Comparison of ENCODE assay signal across 8 cellular contexts in the genomic region with DNA sequence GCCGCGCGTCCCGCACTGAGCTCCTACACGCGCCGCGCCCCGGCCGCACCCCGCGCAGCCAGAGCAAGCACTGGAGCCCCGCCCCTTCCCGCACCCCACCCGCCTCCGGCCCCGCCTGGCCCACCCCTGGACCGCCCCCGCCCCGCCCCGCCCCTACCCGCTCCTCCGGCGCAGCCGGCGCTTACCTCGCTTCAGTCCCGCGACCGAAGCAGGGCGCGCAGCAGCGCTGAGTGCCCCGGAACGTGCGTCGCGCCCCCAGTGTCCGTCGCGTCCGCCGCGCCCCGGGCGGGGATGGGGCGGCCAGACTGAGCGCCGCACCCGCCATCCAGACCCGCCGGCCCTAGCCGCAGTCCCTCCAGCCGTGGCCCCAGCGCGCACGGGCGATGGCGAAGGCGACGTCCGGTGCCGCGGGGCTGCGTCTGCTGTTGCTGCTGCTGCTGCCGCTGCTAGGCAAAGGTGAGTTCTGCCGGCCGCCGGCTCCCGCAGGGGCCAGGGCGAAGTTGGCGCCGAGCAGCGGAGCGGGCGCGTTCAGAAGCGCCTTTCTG. TPM values are rescaled to one million over a fixed set of nuclear protein-coding genes. Genes with fewer than 3 reads are reported as not detected.
DNase-seq lines count a peak whose midpoint lies in the region; ATAC-seq and TF ChIP-seq lines count a peak whose summit lies in the region.

A gene (plus strand): TSS at position 194 of the 545 bp plus-strand sequence. CDS start 190 bp downstream, at position 384.

- H3K9ac ChIP-seq in GM23248 = no peak within 1 kb of the TSS

- CTCF ChIA-PET in AG04449 (lab: Yijun Ruan, JAX) = no interaction called here

- H4K20me1 ChIP-seq in GM23248 (ENCODE audit: insufficient read depth) = no peaks in the 10 kb centered on the region

- POLR2A ChIA-PET in AG04449 (lab: Yijun Ruan, JAX) = no interaction called here

- peaks cover 32% of the 10 kb centered on the region for H3K27me3 Mint-ChIP-seq in activated naive CD8-positive, alpha-beta T cell treated with anti-CD3 and anti-CD28 coated beads, Interleukin-2, amount 50 U/mL, for 24 hours

- peak; percentile 15 for ATAC-seq in activated naive CD8-positive, alpha-beta T cell treated with anti-CD3 and anti-CD28 coated beads, Interleukin-2, amount 50 U/mL, for 24 hours
- no peak for ATAC-seq in HG02642 (IDR thresholded peaks at IDR 0.05; ENCODE audit: poor library complexity, unreplicated experiment)

- H3K36me3 ChIP-seq in GM23248 (ENCODE audit: low read depth) = no peaks in the 10 kb centered on the region

- no peak within 1 kb of the TSS for H3K27ac ChIP-seq in GM23248

- 2 to 3% methylated on average over 48 to 54 of the region's 78 CpGs for WGBS in GM23248 (ENCODE audit: low coverage in 1 of 2, low lambda C conversion rate in 2 of 2, missing lambda C conversion rate in 2 of 2), 2 experiments

- H3K4me1 ChIP-seq in GM23248 (ENCODE audit: insufficient read depth) = no peaks in the 10 kb centered on the region

- H3K9me3 ChIP-seq in GM23248 (ENCODE audit: low read depth) (no peaks in the 10 kb centered on the region), iPS-18c (ENCODE audit: control insufficient read depth, insufficient read depth, low read length) (peaks cover 5% of the 10 kb centered on the region)

- no peaks in the 10 kb centered on the region for H3K9me2 ChIP-seq in GM23248 (ENCODE audit: insufficient read depth)

- no peak within 1 kb of the TSS for H3K27ac Mint-ChIP-seq in activated naive CD8-positive, alpha-beta T cell treated with anti-CD3 and anti-CD28 coated beads, Interleukin-2, amount 50 U/mL, for 24 hours

- H3K36me3 Mint-ChIP-seq in activated naive CD8-positive, alpha-beta T cell treated with anti-CD3 and anti-CD28 coated beads, Interleukin-2, amount 50 U/mL, for 24 hours (ENCODE audit: low read depth) = no peaks in the 10 kb centered on the region

- DNase-seq in AG04449 (ENCODE audit: low read depth, low spot score) = no peak
- peak; percentile 30 for DNase-seq in GM23248
- DNase-seq in activated naive CD8-positive, alpha-beta T cell treated with anti-CD3 and anti-CD28 coated beads, Interleukin-2, amount 50 U/mL, for 24 hours = peak; percentile 4
- DNase-seq in stimulated activated CD8-positive, alpha-beta memory T cell treated with anti-CD3 and anti-CD28 coated beads, Interleukin-4, amount 100 ng/mL, for 48 hours = peak; percentile 33
- no peak for DNase-seq in NCI-H1105 treated with DMSO at 0.1 percent for 48 hours (lab: John Stamatoyannopoulos, UW)
- no peak for DNase-seq in GDM1 (lab: John Stamatoyannopoulos, UW)

- no peak for TF ChIP-seq CTCF in AG04449 (IDR thresholded peaks at IDR 0.05; ENCODE audit: insufficient read depth, low read length, missing control alignments)

- no peak within 1 kb of the TSS for H3K4me2 ChIP-seq in GM23248 (ENCODE audit: unreplicated experiment)

- H3K27me3 ChIP-seq in GM23248 (replicated peaks; ENCODE audit: insufficient read depth) = peaks cover 32% of the 10 kb centered on the region

- H3K4me3 ChIP-seq in AG04449 (ENCODE audit: low read depth, low read length) = peak within 1 kb of the TSS; percentile 8; the same call in 1 of the 2 replicates
- peak within 1 kb of the TSS; percentile 37 for H3K4me3 ChIP-seq in GM23248
- peak within 1 kb of the TSS; percentile 65 for H3K4me3 ChIP-seq in iPS-18c (ENCODE audit: insufficient read depth, low read depth, low read length)

- no peaks in the 10 kb centered on the region for H3K9me3 Mint-ChIP-seq in activated naive CD8-positive, alpha-beta T cell treated with anti-CD3 and anti-CD28 coated beads, Interleukin-2, amount 50 U/mL, for 24 hours

- H3F3A ChIP-seq in GM23248 (ENCODE audit: insufficient read depth) = no peaks in the 10 kb centered on the region

- peak within 1 kb of the TSS; percentile 43 for H3K4me3 Mint-ChIP-seq in activated naive CD8-positive, alpha-beta T cell treated with anti-CD3 and anti-CD28 coated beads, Interleukin-2, amount 50 U/mL, for 24 hours

- H3K79me2 ChIP-seq in GM23248 (ENCODE audit: insufficient read depth) = no peaks in the 10 kb centered on the region

- in situ Hi-C loops in GM23248 (cut with MboI) = no loop called here

- no peak within 1 kb of the TSS for H2AFZ ChIP-seq in GM23248

- H3K4me1 Mint-ChIP-seq in activated naive CD8-positive, alpha-beta T cell treated with anti-CD3 and anti-CD28 coated beads, Interleukin-2, amount 50 U/mL, for 24 hours = no peaks in the 10 kb centered on the region

RNA-seq across cellular contexts. Expression of the gene that starts here (rescaled TPM):
- not detected in 2 replicates for total RNA-seq in GM23248 (2014; rRNA removed; shearing (Covaris generic))
- polyA plus RNA-seq in GM23248 (2016; fragmentation: Nextera tagmentation; extraction: Ambion mirVana) = not detected in 2 replicates

Comparison
In these comparisons a context has a peak if more than half of its experiments do, and no peak if none do; other contexts are left out.
1. Peak in DNase-seq and H3K4me3 ChIP-seq in GM23248; RNA of the gene not detected or under 1 TPM.
2. DNase-seq: peak in activated naive CD8-positive, alpha-beta T cell treated with anti-CD3 and anti-CD28 coated beads, Interleukin-2, amount 50 U/mL, for 24 hours (single experiment) and stimulated activated CD8-positive, alpha-beta memory T cell treated with anti-CD3 and anti-CD28 coated beads, Interleukin-4, amount 100 ng/mL, for 48 hours (single experiment); none in AG04449 (single experiment), NCI-H1105 treated with DMSO at 0.1 percent for 48 hours (single experiment) and GDM1 (single experiment).
3. H3K4me3 ChIP-seq: peak in every context shown above with its lines; median percentile 65 in iPS-18c; 37 in GM23248; 8 in AG04449.